8 cellular contexts compared by ENCODE assay signal in genomic region chr1:11058595-11059165, GRCh38.
DNase-seq lines count a peak whose midpoint lies in the region; ATAC-seq and TF ChIP-seq lines count a peak whose summit lies in the region.

No MANE protein-coding gene starts in this region.

- no peak overlapping the region for H3K9ac ChIP-seq in rectal smooth muscle tissue (ENCODE audit: low read length)

- no peaks in the 10 kb centered on the region for H3K27me3 ChIP-seq in rectal smooth muscle tissue (ENCODE audit: control insufficient read depth, insufficient read depth, low read length)

- H3K4me3 ChIP-seq in GM12875 (ENCODE audit: low read depth, low read length) (peak overlapping the region; percentile 99), epithelial cell of esophagus (ENCODE audit: low read length) (peak overlapping the region; percentile 82), rectal smooth muscle tissue (ENCODE audit: low read length) (peak overlapping the region; percentile 89)

- H3K4me1 ChIP-seq in rectal smooth muscle tissue (ENCODE audit: control insufficient read depth, insufficient read depth, low read length): peaks cover 6% of the 10 kb centered on the region

- peaks cover 4% of the 10 kb centered on the region for H3K36me3 ChIP-seq in rectal smooth muscle tissue (ENCODE audit: control insufficient read depth, insufficient read depth, low read length)

- H3K27ac ChIP-seq in rectal smooth muscle tissue (ENCODE audit: low read depth, low read length): no peak overlapping the region

- DNase-seq in NCI-H510A treated with DMSO at 0.1 percent for 48 hours (lab: John Stamatoyannopoulos, UW): peak; percentile 87
- no peak for DNase-seq in epithelial cell of esophagus (ENCODE audit: low read depth)
- no peak for DNase-seq in HK-2 (ENCODE audit: unreplicated experiment)

- ATAC-seq in GM21367 (IDR thresholded peaks at IDR 0.05; ENCODE audit: unreplicated experiment): no peak
- no peak for ATAC-seq in GM19328 (IDR thresholded peaks at IDR 0.05; ENCODE audit: unreplicated experiment)
- no peak for ATAC-seq in activated CD4-positive, CD25-positive, alpha-beta regulatory T cell treated with anti-CD3 and anti-CD28 coated beads, Interleukin-2, amount 50 U/mL, for 24 hours

- TF ChIP-seq CTCF in GM12875 (IDR thresholded peaks at IDR 0.05; ENCODE audit: borderline replicate concordance, insufficient read depth, low read depth, low read length): no peak
- TF ChIP-seq CTCF in epithelial cell of esophagus (IDR thresholded peaks at IDR 0.05; ENCODE audit: insufficient read depth, low read depth, low read length, missing control alignments): no peak
